In the genomic region with DNA sequence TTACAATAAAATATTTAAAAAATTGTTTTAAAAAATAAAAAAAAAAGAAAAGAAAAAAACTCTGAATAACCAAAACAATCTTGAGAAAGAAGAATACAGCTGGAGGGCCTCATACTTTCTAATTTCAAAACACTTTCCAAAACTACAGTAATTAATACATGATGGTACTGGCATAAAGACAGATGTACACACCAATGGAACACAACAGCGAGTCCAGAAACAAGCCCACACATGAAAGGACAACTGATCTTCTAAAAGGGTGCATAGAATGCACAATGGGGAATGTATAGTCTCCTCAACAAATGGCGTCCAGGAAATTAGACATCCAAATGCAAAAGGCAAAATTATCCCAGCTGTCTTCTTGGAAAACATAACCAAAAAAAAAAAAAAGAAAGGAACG, we compare ENCODE assay signal across 22 cellular contexts.
"Had no signal": no experiment of that assay in that cellular context is flagged by ENCODE, and none has a peak within 500 bp of the region (broad histone marks: within the 10 kb centered on the region; RNA-seq: fewer than 3 reads in every experiment).

No MANE protein-coding gene starts in this region.

- DNase-seq: activated CD4-positive, alpha-beta T cell treated with anti-CD3 and anti-CD28 coated beads for 48 hours; activated CD4-positive, alpha-beta T cell treated with anti-CD3 and anti-CD28 coated beads, Interleukin-2, amount 50 U/mL, for 4 hours; activated CD4-positive, CD25-positive, alpha-beta regulatory T cell treated with anti-CD3 and anti-CD28 coated beads, Interleukin-2, amount 50 U/mL, for 72 hours; activated CD8-positive, alpha-beta memory T cell treated with anti-CD3 and anti-CD28 coated beads, Interleukin-2, amount 50 U/mL, for 48 hours; activated CD8-positive, alpha-beta T cell treated with anti-CD3 and anti-CD28 coated beads, Interleukin-2, amount 10 ng/mL, durations not matched to agents 7 days and 5 days; activated effector memory CD4-positive, alpha-beta T cell treated with Interleukin-2 at 50 U/mL for 16 hours; activated naive CD4-positive, alpha-beta T cell; activated T-cell treated with anti-CD3 and anti-CD28 coated beads, Interleukin-2, amount 50 U/mL, for 24 hours; aorta; Kasumi-1; NCI-H1048; NCI-H1417 treated with DMSO at 0.1 percent for 48 hours; NCI-H187; NCI-H2081; NCI-H345; NCI-H510A; NCI-H526 treated with DMSO at 0.1 percent for 48 hours; NCI-H82; SIG-M5; T-helper 17 cell; T-helper 9 cell had no signal

- ATAC-seq: activated CD8-positive, alpha-beta T cell treated with anti-CD3 and anti-CD28 coated beads, Interleukin-2, amount 10 ng/mL, durations not matched to agents 7 days and 5 days; T-helper 17 cell; WTC11 had no signal
